Comparison of ENCODE assay signal across 8 cellular contexts in genomic region chr4:54090804-54091623, GRCh38. TPM values are rescaled to one million over a fixed set of nuclear protein-coding genes. Genes with fewer than 3 reads are reported as not detected.
A peak's percentile ranks its signal among the peaks of the same experiment; 100 is the strongest.
DNase-seq lines count a peak whose midpoint lies in the region; ATAC-seq and TF ChIP-seq lines count a peak whose summit lies in the region.

No MANE protein-coding gene starts in this region.

- no peaks in the 10 kb centered on the region for H3K36me3 Mint-ChIP-seq in activated CD4-positive, alpha-beta T cell treated with anti-CD3 and anti-CD28 coated beads, Interleukin-2, amount 10 ng/mL, durations not matched to agents 24 days and 14 days (ENCODE audit: low read depth)
- H3K36me3 Mint-ChIP-seq in activated T-helper 1 cell treated with anti-CD3 and anti-CD28 coated beads, Interleukin-12 subunit alpha, Interleukin-12 subunit beta, Interleukin-2, Interleukin-4 antibody, amounts not matched to agents 30 ng/mL and 10 ng/mL and 1 ng/mL, durations not matched to agents 14 hours and 24 hours and 36 hours (ENCODE audit: low read depth): peaks cover 1% of the 10 kb centered on the region

- ATAC-seq in HG03432 (IDR thresholded peaks at IDR 0.05; ENCODE audit: unreplicated experiment): peak; percentile 71
- peak; percentile 87 to 94 for ATAC-seq in left cardiac atrium
- ATAC-seq in HG02840 (IDR thresholded peaks at IDR 0.05; ENCODE audit: low FRiP score, unreplicated experiment): no peak

- no peak overlapping the region for H3K27ac Mint-ChIP-seq in activated CD4-positive, alpha-beta T cell treated with anti-CD3 and anti-CD28 coated beads, Interleukin-2, amount 10 ng/mL, durations not matched to agents 24 days and 14 days
- no peak overlapping the region for H3K27ac Mint-ChIP-seq in activated T-helper 1 cell treated with anti-CD3 and anti-CD28 coated beads, Interleukin-12 subunit alpha, Interleukin-12 subunit beta, Interleukin-2, Interleukin-4 antibody, amounts not matched to agents 30 ng/mL and 10 ng/mL and 1 ng/mL, durations not matched to agents 14 hours and 24 hours and 36 hours

- DNase-seq in activated CD4-positive, alpha-beta T cell treated with anti-CD3 and anti-CD28 coated beads, Interleukin-2, amount 10 ng/mL, durations not matched to agents 24 days and 14 days: no peak
- DNase-seq in activated CD4-positive, alpha-beta T cell treated with anti-CD3 and anti-CD28 coated beads, Interleukin-2, amount 50 U/mL, for 4 hours: no peak
- no peak for DNase-seq in activated T-helper 1 cell treated with anti-CD3 and anti-CD28 coated beads, Interleukin-12 subunit alpha, Interleukin-12 subunit beta, Interleukin-2, Interleukin-4 antibody, amounts not matched to agents 30 ng/mL and 10 ng/mL and 1 ng/mL, durations not matched to agents 14 hours and 24 hours and 36 hours (ENCODE audit: low spot score)
- DNase-seq in left cardiac atrium (peak; percentile 72), retinal pigment epithelial cell (ENCODE audit: low read depth) (no peak)
- no peak for DNase-seq in central memory CD4-positive, alpha-beta T cell

- H3K4me3 ChIP-seq in retinal pigment epithelial cell (ENCODE audit: low read length): peak overlapping the region; percentile 55

- TF ChIP-seq CTCF in retinal pigment epithelial cell (conservative IDR thresholded peaks at IDR 0.05; ENCODE audit: low read depth, low read length): no peak

- peaks cover 19% of the 10 kb centered on the region for H3K4me1 Mint-ChIP-seq in activated CD4-positive, alpha-beta T cell treated with anti-CD3 and anti-CD28 coated beads, Interleukin-2, amount 10 ng/mL, durations not matched to agents 24 days and 14 days
- peaks cover 30% of the 10 kb centered on the region for H3K4me1 Mint-ChIP-seq in activated T-helper 1 cell treated with anti-CD3 and anti-CD28 coated beads, Interleukin-12 subunit alpha, Interleukin-12 subunit beta, Interleukin-2, Interleukin-4 antibody, amounts not matched to agents 30 ng/mL and 10 ng/mL and 1 ng/mL, durations not matched to agents 14 hours and 24 hours and 36 hours (ENCODE audit: low read depth)

- intact Hi-C loops in activated CD4-positive, alpha-beta T cell treated with anti-CD3 and anti-CD28 coated beads, Interleukin-2, amount 10 ng/mL, durations not matched to agents 24 days and 14 days (cut with micrococcal nuclease): loop anchor here (2.0 kb wide), 1 partner anchor 26 kb away; the partner anchor contains the start of gene CHIC2
- intact Hi-C loops in activated T-helper 1 cell treated with anti-CD3 and anti-CD28 coated beads, Interleukin-12 subunit alpha, Interleukin-12 subunit beta, Interleukin-2, Interleukin-4 antibody, amounts not matched to agents 30 ng/mL and 10 ng/mL and 1 ng/mL, durations not matched to agents 14 hours and 24 hours and 36 hours (cut with micrococcal nuclease): loop anchor here (1.0 to 10.0 kb wide), 3 partner anchors 26 to 896 kb away; no protein-coding TSS in a partner anchor
- intact Hi-C loops in left cardiac atrium (cut with DNase I): loop anchor here in 1 of 2 donors (10.0 kb wide), 1 partner anchor 166 kb away; no protein-coding TSS in a partner anchor

- peaks cover 77% of the 10 kb centered on the region for H3K27me3 Mint-ChIP-seq in activated CD4-positive, alpha-beta T cell treated with anti-CD3 and anti-CD28 coated beads, Interleukin-2, amount 10 ng/mL, durations not matched to agents 24 days and 14 days
- H3K27me3 Mint-ChIP-seq in activated T-helper 1 cell treated with anti-CD3 and anti-CD28 coated beads, Interleukin-12 subunit alpha, Interleukin-12 subunit beta, Interleukin-2, Interleukin-4 antibody, amounts not matched to agents 30 ng/mL and 10 ng/mL and 1 ng/mL, durations not matched to agents 14 hours and 24 hours and 36 hours (ENCODE audit: insufficient read depth): peaks cover 72% of the 10 kb centered on the region

- peak overlapping the region; percentile 87 for H3K4me3 Mint-ChIP-seq in activated CD4-positive, alpha-beta T cell treated with anti-CD3 and anti-CD28 coated beads, Interleukin-2, amount 10 ng/mL, durations not matched to agents 24 days and 14 days
- H3K4me3 Mint-ChIP-seq in activated T-helper 1 cell treated with anti-CD3 and anti-CD28 coated beads, Interleukin-12 subunit alpha, Interleukin-12 subunit beta, Interleukin-2, Interleukin-4 antibody, amounts not matched to agents 30 ng/mL and 10 ng/mL and 1 ng/mL, durations not matched to agents 14 hours and 24 hours and 36 hours: peak overlapping the region; percentile 82

- no peaks in the 10 kb centered on the region for H3K9me3 Mint-ChIP-seq in activated CD4-positive, alpha-beta T cell treated with anti-CD3 and anti-CD28 coated beads, Interleukin-2, amount 10 ng/mL, durations not matched to agents 24 days and 14 days
- no peaks in the 10 kb centered on the region for H3K9me3 Mint-ChIP-seq in activated T-helper 1 cell treated with anti-CD3 and anti-CD28 coated beads, Interleukin-12 subunit alpha, Interleukin-12 subunit beta, Interleukin-2, Interleukin-4 antibody, amounts not matched to agents 30 ng/mL and 10 ng/mL and 1 ng/mL, durations not matched to agents 14 hours and 24 hours and 36 hours

RNA-seq across cellular contexts. Expression of gene GSX2, which starts 8.9 kb away (rescaled TPM):
- total RNA-seq in activated CD4-positive, alpha-beta T cell treated with anti-CD3 and anti-CD28 coated beads, Interleukin-2, amount 10 ng/mL, durations not matched to agents 24 days and 14 days: not detected in 2 replicates
- not detected in 2 replicates for total RNA-seq in activated T-helper 1 cell treated with anti-CD3 and anti-CD28 coated beads, Interleukin-12 subunit alpha, Interleukin-12 subunit beta, Interleukin-2, Interleukin-4 antibody, amounts not matched to agents 30 ng/mL and 10 ng/mL and 1 ng/mL, durations not matched to agents 14 hours and 24 hours and 36 hours
- total RNA-seq in left cardiac atrium: not detected

RNA-seq across cellular contexts. Expression of gene CHIC2, which starts 26.6 kb away (rescaled TPM):
- total RNA-seq in activated CD4-positive, alpha-beta T cell treated with anti-CD3 and anti-CD28 coated beads, Interleukin-2, amount 10 ng/mL, durations not matched to agents 24 days and 14 days: 20.0 and 23.8 TPM in 2 replicates
- 19.1 and 20.3 TPM in 2 replicates for total RNA-seq in activated T-helper 1 cell treated with anti-CD3 and anti-CD28 coated beads, Interleukin-12 subunit alpha, Interleukin-12 subunit beta, Interleukin-2, Interleukin-4 antibody, amounts not matched to agents 30 ng/mL and 10 ng/mL and 1 ng/mL, durations not matched to agents 14 hours and 24 hours and 36 hours
- 10 to 100 TPM; 11.0 to 16.9 TPM for total RNA-seq in left cardiac atrium
